Comparison of ENCODE assay signal across 8 cellular contexts in the genomic region with DNA sequence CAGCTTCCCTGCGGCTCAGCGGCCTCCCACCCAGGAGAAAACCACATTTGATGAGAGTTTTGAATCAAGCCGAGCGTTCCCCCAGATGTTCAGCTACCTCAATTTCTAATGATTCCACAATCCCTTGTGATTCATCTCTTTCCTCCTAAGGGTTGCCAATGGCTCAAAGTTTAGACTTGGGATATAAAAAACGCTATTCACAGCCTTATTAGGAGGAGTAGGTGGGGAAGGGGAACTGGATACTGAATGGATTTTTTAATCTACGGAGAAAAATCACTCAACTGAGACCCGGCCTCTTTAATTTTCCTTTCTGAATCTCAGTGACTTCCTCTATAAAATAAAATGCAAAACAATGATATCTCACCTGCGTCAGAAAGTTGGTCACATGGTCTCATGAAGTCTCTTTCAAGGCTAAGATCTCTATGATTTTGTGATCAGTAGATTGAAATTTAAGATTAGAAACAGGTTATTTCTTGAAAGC.
DNase-seq lines count a peak whose midpoint lies in the region; ATAC-seq, FAIRE-seq and TF ChIP-seq lines count a peak whose summit lies in the region.
"Had no signal": no experiment of that assay in that cellular context is flagged by ENCODE, and none has a peak within 500 bp of the region (broad histone marks: within the 10 kb centered on the region; RNA-seq: fewer than 3 reads in every experiment).

No MANE protein-coding gene starts in this region.

- H3K9me3 Mint-ChIP-seq in IgD-negative memory B cell: no peaks in the 10 kb centered on the region
- H3K9me3 Mint-ChIP-seq in activated naive CD4-positive, alpha-beta T cell treated with anti-CD3 and anti-CD28 coated beads, Interleukin-2, amount 10 ng/mL, durations not matched to agents 7 days and 5 days: no peaks in the 10 kb centered on the region

- H3K27me3 ChIP-seq in bronchial epithelial cell (ENCODE audit: control insufficient read depth, insufficient read depth, low read length): no peaks in the 10 kb centered on the region
- no peaks in the 10 kb centered on the region for H3K27me3 ChIP-seq in kidney epithelial cell (ENCODE audit: control insufficient read depth, insufficient read depth, low read length)
- no peaks in the 10 kb centered on the region for H3K27me3 ChIP-seq in testis

- FAIRE-seq in bronchial epithelial cell (lab: Jason Lieb, UNC): no peak

- peak overlapping the region; percentile 80 to 89 (median 86) for H3K4me3 Mint-ChIP-seq in IgD-negative memory B cell
- H3K4me3 Mint-ChIP-seq in activated naive CD4-positive, alpha-beta T cell treated with anti-CD3 and anti-CD28 coated beads, Interleukin-2, amount 10 ng/mL, durations not matched to agents 7 days and 5 days: no peak overlapping the region

- H3K36me3 ChIP-seq in bronchial epithelial cell (ENCODE audit: control insufficient read depth, insufficient read depth, low read length): no peaks in the 10 kb centered on the region
- H3K36me3 ChIP-seq in kidney epithelial cell (ENCODE audit: control insufficient read depth, insufficient read depth, low read length): no peaks in the 10 kb centered on the region
- no peaks in the 10 kb centered on the region for H3K36me3 ChIP-seq in testis (ENCODE audit: low read depth, missing control alignments)
- H3K36me3 ChIP-seq: neutrophil had no signal

- WGBS in testis, 2 donors: 27 to 30% methylated on average over 6 to 8 of the region's 8 CpGs

- H3K27ac Mint-ChIP-seq in IgD-negative memory B cell: peak overlapping the region in 2 of 3 donors; percentile 1 to 66
- H3K27ac Mint-ChIP-seq in activated naive CD4-positive, alpha-beta T cell treated with anti-CD3 and anti-CD28 coated beads, Interleukin-2, amount 10 ng/mL, durations not matched to agents 7 days and 5 days: no peak overlapping the region

- no peaks in the 10 kb centered on the region for H3K9me3 ChIP-seq in testis
- H3K9me3 ChIP-seq: neutrophil had no signal

- H3K4me1 Mint-ChIP-seq in IgD-negative memory B cell: peaks cover 15 to 21% (median 15%) of the 10 kb centered on the region in 3 donors
- peaks cover 12% of the 10 kb centered on the region for H3K4me1 Mint-ChIP-seq in activated naive CD4-positive, alpha-beta T cell treated with anti-CD3 and anti-CD28 coated beads, Interleukin-2, amount 10 ng/mL, durations not matched to agents 7 days and 5 days

- peak overlapping the region; percentile 39 to 68 for H3K27ac ChIP-seq in testis
- H3K27ac ChIP-seq: neutrophil had no signal

- no peak for TF ChIP-seq POLR2A in testis (IDR thresholded peaks at IDR 0.05)

- TF ChIP-seq CTCF in bronchial epithelial cell (IDR thresholded peaks at IDR 0.05; ENCODE audit: insufficient read depth, low read length, severe bottlenecking): no peak
- no peak for TF ChIP-seq CTCF in kidney epithelial cell (IDR thresholded peaks at IDR 0.05; ENCODE audit: insufficient read depth, low read length, poor library complexity, severe bottlenecking)
- no peak for TF ChIP-seq CTCF in testis (IDR thresholded peaks at IDR 0.05)

- H3K4me1 ChIP-seq in testis: peaks cover 3% of the 10 kb centered on the region

- intact Hi-C loops in testis (cut with DNase I; ENCODE audit: low total_unique reads): no loop called here

- no peak for ATAC-seq in GM19035 (IDR thresholded peaks at IDR 0.05; ENCODE audit: unreplicated experiment)

- DNase-seq in bronchial epithelial cell (ENCODE audit: low read depth) (peak; percentile 47), kidney epithelial cell (ENCODE audit: low read depth) (no peak), testis (no peak), amygdala (lab: John Stamatoyannopoulos, UW) (no peak)
- DNase-seq in activated naive CD4-positive, alpha-beta T cell treated with anti-CD3 and anti-CD28 coated beads, Interleukin-2, amount 10 ng/mL, durations not matched to agents 7 days and 5 days: no peak

- H3K36me3 Mint-ChIP-seq in IgD-negative memory B cell: peaks cover 2% of the 10 kb centered on the region
- no peaks in the 10 kb centered on the region for H3K36me3 Mint-ChIP-seq in activated naive CD4-positive, alpha-beta T cell treated with anti-CD3 and anti-CD28 coated beads, Interleukin-2, amount 10 ng/mL, durations not matched to agents 7 days and 5 days

- CTCF ChIA-PET in activated naive CD4-positive, alpha-beta T cell treated with anti-CD3 and anti-CD28 coated beads, Interleukin-2, amount 10 ng/mL, durations not matched to agents 7 days and 5 days (lab: Charles Lee): no interaction called here

- peaks cover 21% of the 10 kb centered on the region for H3K27me3 Mint-ChIP-seq in IgD-negative memory B cell
- H3K27me3 Mint-ChIP-seq in activated naive CD4-positive, alpha-beta T cell treated with anti-CD3 and anti-CD28 coated beads, Interleukin-2, amount 10 ng/mL, durations not matched to agents 7 days and 5 days: peaks cover 41% of the 10 kb centered on the region

- H3K4me3 ChIP-seq in bronchial epithelial cell (ENCODE audit: low read depth, low read length) (peak overlapping the region; percentile 71), kidney epithelial cell (ENCODE audit: low read depth, low read length) (peak overlapping the region; percentile 56), testis (peak overlapping the region; percentile 60 to 71)
